Comparison of ENCODE assay signal across 8 cellular contexts in the genomic region with DNA sequence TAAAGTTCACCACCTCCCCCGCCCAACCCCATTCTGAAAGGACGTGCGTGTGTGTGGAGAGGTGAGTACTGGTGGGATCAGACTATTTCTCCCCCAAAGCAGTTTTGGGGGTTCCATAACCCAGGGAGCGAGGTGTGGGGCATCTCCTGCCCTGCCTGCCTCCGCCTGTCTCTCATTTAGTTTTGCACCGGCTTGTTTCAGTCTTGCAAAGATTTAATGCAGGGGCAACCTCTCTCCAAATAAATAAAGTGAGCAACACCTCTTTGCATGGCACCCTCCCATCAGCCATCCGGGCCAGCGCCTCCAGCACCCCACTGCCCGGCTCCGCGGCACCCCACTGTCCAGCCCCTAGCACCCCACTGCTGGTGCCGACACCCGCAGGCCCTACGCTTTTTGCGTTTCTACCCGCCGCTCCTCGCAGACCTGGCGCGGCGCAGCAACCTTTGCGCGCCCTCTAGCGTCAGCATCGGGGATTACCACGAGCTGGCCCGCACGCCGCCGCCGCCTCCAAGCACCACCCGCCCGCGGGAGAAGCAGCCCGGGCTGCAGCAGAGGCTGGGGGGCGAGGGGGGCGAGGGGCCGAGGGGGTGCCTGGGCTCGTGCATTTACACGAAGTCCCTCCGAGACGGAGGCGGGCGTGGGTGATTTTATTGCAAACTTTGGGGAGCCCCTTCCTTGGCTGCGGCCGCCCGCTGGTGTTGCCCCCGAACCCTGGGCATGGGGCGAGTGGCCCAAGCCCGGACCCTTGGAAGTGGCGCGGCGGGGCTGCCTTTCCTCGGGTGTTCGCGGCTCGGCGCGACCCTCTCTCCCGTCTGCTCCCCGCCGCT. TPM values are rescaled to one million over a fixed set of nuclear protein-coding genes. Genes with fewer than 3 reads are reported as not detected.
DNase-seq lines count a peak whose midpoint lies in the region; ATAC-seq and TF ChIP-seq lines count a peak whose summit lies in the region.

No MANE protein-coding gene starts in this region.

- H2BK120ac ChIP-seq in mesendoderm (ENCODE audit: low read depth, low read length), result no peak overlapping the region

- peaks cover 56% of the 10 kb centered on the region for H3K27me3 Mint-ChIP-seq in HFFc6 (ENCODE audit: insufficient read depth)
- peaks cover 78 to 87% of the 10 kb centered on the region in 2 donors for H3K27me3 Mint-ChIP-seq in effector memory CD8-positive, alpha-beta T cell

- no peaks in the 10 kb centered on the region for H3K4me1 ChIP-seq in mesendoderm (ENCODE audit: control insufficient read depth, low read depth, low read length)

- H2BK5ac ChIP-seq in mesendoderm (ENCODE audit: low read length), result no peak overlapping the region

- peak overlapping the region; percentile 45 for H3K4me2 ChIP-seq in mesendoderm (ENCODE audit: low read length)

- peak overlapping the region; percentile 88 for H3K4me3 Mint-ChIP-seq in HFFc6
- H3K4me3 Mint-ChIP-seq in effector memory CD8-positive, alpha-beta T cell, result peak overlapping the region; percentile 72 to 74

- no peak overlapping the region for H3K18ac ChIP-seq in mesendoderm (ENCODE audit: low read length)

- H3K9me3 Mint-ChIP-seq in HFFc6, result peaks cover 6% of the 10 kb centered on the region; the same call in 1 of the 2 replicates
- H3K9me3 Mint-ChIP-seq in effector memory CD8-positive, alpha-beta T cell, result no peaks in the 10 kb centered on the region

- H3K79me1 ChIP-seq in mesendoderm (ENCODE audit: low read length), result no peaks in the 10 kb centered on the region

- WGBS in mesendoderm (ENCODE audit: extremely low coverage, insufficient coverage, low lambda C conversion rate), result no CpG with 5 or more reads among the region's 62 CpGs

- peak overlapping the region; percentile 51 for H3K9ac ChIP-seq in mesendoderm (ENCODE audit: low read length)

- H2BK15ac ChIP-seq in mesendoderm (replicated peaks; ENCODE audit: low read depth), result no peak overlapping the region

- peak overlapping the region; percentile 59 for H3K23ac ChIP-seq in mesendoderm (ENCODE audit: low read length)

- H3K4me3 ChIP-seq in GM06990 (replicated peaks; ENCODE audit: low read depth, low read length) (peak overlapping the region; percentile 40), mesendoderm (ENCODE audit: low read length) (no peak overlapping the region)

- no peak overlapping the region for H4K5ac ChIP-seq in mesendoderm (ENCODE audit: low read length)

- H3K36me3 ChIP-seq in GM06990 (ENCODE audit: control insufficient read depth, insufficient read depth, low read length) (no peaks in the 10 kb centered on the region), mesendoderm (ENCODE audit: control insufficient read depth, insufficient read depth, low read length) (no peaks in the 10 kb centered on the region)

- TF ChIP-seq CTCF in GM06990 (IDR thresholded peaks at IDR 0.05; ENCODE audit: insufficient read depth, low read length, poor library complexity, severe bottlenecking), result peak; percentile 83
- peak; percentile 97 for TF ChIP-seq CTCF in HFFc6 (IDR thresholded peaks at IDR 0.05)

- peak; percentile 98 for ATAC-seq in effector memory CD8-positive, alpha-beta T cell (replicated peaks)
- no peak for ATAC-seq in HG03521 (IDR thresholded peaks at IDR 0.05; ENCODE audit: unreplicated experiment)

- H3K79me2 ChIP-seq in mesendoderm (ENCODE audit: control insufficient read depth, insufficient read depth, low read length), result no peaks in the 10 kb centered on the region

- peak overlapping the region; percentile 77 for H3K56ac ChIP-seq in mesendoderm (ENCODE audit: low read length)

- H4K8ac ChIP-seq in mesendoderm (ENCODE audit: low read depth, low read length), result no peak overlapping the region

- H3K27me3 ChIP-seq in GM06990 (replicated peaks; ENCODE audit: control insufficient read depth, insufficient read depth, low read length) (peaks cover 1% of the 10 kb centered on the region), mesendoderm (ENCODE audit: insufficient read depth, low read length, poor library complexity) (no peaks in the 10 kb centered on the region)

- DNase-seq in GM06990 (ENCODE audit: extremely low read depth, insufficient read length) (peak; percentile 62), HFFc6 (peak; percentile 32), NCI-H2227 (lab: John Stamatoyannopoulos, UW; ENCODE audit: unreplicated experiment) (peak; percentile 74), mesendoderm (peak; percentile 46)
- DNase-seq in activated CD8-positive, alpha-beta memory T cell treated with anti-CD3 and anti-CD28 coated beads for 1 hour (ENCODE audit: extremely low read depth in 1 of 2, low read depth in 1 of 2), result peak; percentile 36 to 63
- peak; percentile 71 to 79 (median 79) for DNase-seq in effector memory CD8-positive, alpha-beta T cell
- peak; percentile 81 for DNase-seq in stimulated activated CD8-positive, alpha-beta memory T cell treated with anti-CD3 and anti-CD28 coated beads, Interleukin-15, amount 100 ng/mL, for 24 hours (ENCODE audit: low read depth)

- H3K27ac ChIP-seq in mesendoderm (ENCODE audit: low read depth, low read length), result no peak overlapping the region

- no peak overlapping the region for H2AK5ac ChIP-seq in mesendoderm (ENCODE audit: low read length)

- H3K4ac ChIP-seq in mesendoderm (ENCODE audit: low read depth, low read length), result no peak overlapping the region

- H3K4me1 Mint-ChIP-seq in HFFc6 (ENCODE audit: low read depth), result peaks cover 30% of the 10 kb centered on the region
- H3K4me1 Mint-ChIP-seq in effector memory CD8-positive, alpha-beta T cell (ENCODE audit: low read depth in 2 of 2), result peaks cover 5 to 8% of the 10 kb centered on the region in 2 donors

- H3K27ac Mint-ChIP-seq in HFFc6, result no peak overlapping the region
- H3K27ac Mint-ChIP-seq in effector memory CD8-positive, alpha-beta T cell, result no peak overlapping the region

- H3K36me3 Mint-ChIP-seq in HFFc6 (ENCODE audit: low read depth), result no peaks in the 10 kb centered on the region
- H3K36me3 Mint-ChIP-seq in effector memory CD8-positive, alpha-beta T cell (ENCODE audit: insufficient read depth), result no peaks in the 10 kb centered on the region

RNA-seq across cellular contexts. Expression of a gene that starts 55.8 kb away (rescaled TPM):
- total RNA-seq in HFFc6 (2021; fragmentation: NEBNext Ultra II Directional; extraction: Animal tissue kit (Norgen Biotek cat#: 25700)), result 10 to 100 TPM; 10.1 to 19.1 (median 17.5) TPM
- polyA plus RNA-seq in mesendoderm (2013, experiment 1 of 2), result 71.4 TPM
- 69.7 TPM for polyA plus RNA-seq in mesendoderm (2013, experiment 2 of 2)
